ENCODE assay signal across 8 cellular contexts in genomic region chr1:173477286-173478098, GRCh38. TPM values are rescaled to one million over a fixed set of nuclear protein-coding genes. Genes with fewer than 3 reads are reported as not detected.
DNase-seq lines count a peak whose midpoint lies in the region; ATAC-seq, FAIRE-seq and TF ChIP-seq lines count a peak whose summit lies in the region.

Gene PRDX6, plus strand, starts transcription at chr1:173477335. Its CDS starts 63 bp downstream, at chr1:173477398.

- H3K4me3 ChIP-seq in GM12864 (ENCODE audit: low read depth, low read length): peak within 1 kb of the TSS; percentile 99
- H3K4me3 ChIP-seq in GM23248: peak within 1 kb of the TSS; percentile 99
- H3K4me3 ChIP-seq in SK-N-MC: peak within 1 kb of the TSS; percentile 92
- H3K4me3 ChIP-seq in K562: peak within 1 kb of the TSS; percentile 89

- peaks cover 78% of the 10 kb centered on the region for H3K79me2 ChIP-seq in GM23248 (ENCODE audit: insufficient read depth)
- peaks cover 75% of the 10 kb centered on the region for H3K79me2 ChIP-seq in K562 (ENCODE audit: control insufficient read depth, insufficient read depth, low read length)

- peak within 1 kb of the TSS; percentile 97 for H3K4me2 ChIP-seq in GM23248 (ENCODE audit: unreplicated experiment)
- peak within 1 kb of the TSS; percentile 98 for H3K4me2 ChIP-seq in K562 (ENCODE audit: insufficient read depth, low read length)

- H3K9me3 ChIP-seq in GM23248 (ENCODE audit: low read depth): no peaks in the 10 kb centered on the region
- H3K9me3 ChIP-seq in SK-N-MC (ENCODE audit: low read depth, low read length): no peaks in the 10 kb centered on the region
- no peaks in the 10 kb centered on the region for H3K9me3 ChIP-seq in K562 (replicated peaks; ENCODE audit: control insufficient read depth, insufficient read depth, low read depth, low read length)

- TF ChIP-seq EP300 in K562 (IDR thresholded peaks at IDR 0.05; ENCODE audit: low read length): no peak

- no peaks in the 10 kb centered on the region for H3K9me1 ChIP-seq in K562 (ENCODE audit: control insufficient read depth, insufficient read depth, low read length)

- in situ Hi-C loops in GM23248 (cut with MboI): no loop called here
- in situ Hi-C loops in K562 (cut with MboI): no loop called here

- ATAC-seq in K562: peak; percentile 80

- H2AFZ ChIP-seq in GM23248: peak within 1 kb of the TSS; percentile 89
- H2AFZ ChIP-seq in K562 (ENCODE audit: low read depth, low read length): peak within 1 kb of the TSS; percentile 99

- TF ChIP-seq RAD21 in K562 (CRISPR knock-in tag; conservative IDR thresholded peaks at IDR 0.05 in 1 of 2, IDR thresholded peaks at IDR 0.05 in 1 of 2): no peak

- peak; percentile 97 for TF ChIP-seq POLR2A in K562 (conservative IDR thresholded peaks at IDR 0.05)

- peak within 1 kb of the TSS; percentile 100 for H3K9ac ChIP-seq in GM23248
- H3K9ac ChIP-seq in SK-N-MC (ENCODE audit: insufficient read length): peak within 1 kb of the TSS; percentile 89
- H3K9ac ChIP-seq in K562 (ENCODE audit: insufficient read depth in 1 of 2, low read depth in 2 of 2, low read length in 2 of 2): peak within 1 kb of the TSS; percentile 94 to 99

- no TSS peak for BruUV-seq in K562 (replicated peaks; lab: Mats Ljungman, UMichigan)

- H4K20me1 ChIP-seq in GM23248 (ENCODE audit: insufficient read depth) (no peaks in the 10 kb centered on the region; the same call in 1 of the 2 replicates), K562 (replicated peaks; ENCODE audit: control insufficient read depth, insufficient read depth, low read length) (peaks cover 5% of the 10 kb centered on the region; the same call in 1 of the 2 replicates)

- intact Hi-C loops in K562 (cut with micrococcal nuclease): loop anchor here (1.0 to 5.0 kb wide), 5 partner anchors 46 to 390 kb away; partner anchors contain the start of genes CENPL, DARS2, GAS5 and ZBTB37

- POLR2A ChIA-PET in K562 (lab: Yijun Ruan, JAX): interaction anchor here (0.6 to 4.2 kb wide), 26 partner anchors 8 to 802 kb away, joined by 3 to 39 read pairs (median 4); partner anchors contain the start of genes GAS5, KLHL20 and ZBTB37

- peaks cover 53% of the 10 kb centered on the region for H3K4me1 ChIP-seq in GM23248 (ENCODE audit: insufficient read depth)
- peaks cover 11 to 34% of the 10 kb centered on the region in 2 experiments for H3K4me1 ChIP-seq in K562 (replicated peaks in 1 of 2; ENCODE audit: control insufficient read depth in 2 of 2, insufficient read depth in 2 of 2, low read length in 2 of 2)

- H3K36me3 ChIP-seq in GM23248 (ENCODE audit: low read depth): peaks cover 31% of the 10 kb centered on the region
- H3K36me3 ChIP-seq in SK-N-MC (ENCODE audit: insufficient read depth, low read length): peaks cover 32% of the 10 kb centered on the region
- H3K36me3 ChIP-seq in K562 (ENCODE audit: control insufficient read depth, insufficient read depth, low read length): peaks cover 48% of the 10 kb centered on the region

- TF ChIP-seq CTCF in GM12864 (IDR thresholded peaks at IDR 0.05; ENCODE audit: low read depth, low read length, missing control alignments): no peak
- no peak for TF ChIP-seq CTCF in K562 (IDR thresholded peaks at IDR 0.05 in 2 of 3, conservative IDR thresholded peaks at IDR 0.05 in 1 of 3; ENCODE audit: insufficient read depth in 2 of 3, low read depth in 1 of 3, low read length in 3 of 3)

- WGBS in GM23248 (ENCODE audit: low coverage in 1 of 2, low lambda C conversion rate in 2 of 2, missing lambda C conversion rate in 2 of 2), 2 experiments: 0 to 1% methylated on average over 60 to 67 of the region's 69 CpGs
- under 1% methylated on average over 57 of the region's 69 CpGs for WGBS in K562 (ENCODE audit: insufficient coverage, low coverage, missing lambda C conversion rate)

- H3K9me2 ChIP-seq in GM23248 (ENCODE audit: insufficient read depth): no peaks in the 10 kb centered on the region

- H3K27me3 ChIP-seq in GM23248 (replicated peaks; ENCODE audit: insufficient read depth) (no peaks in the 10 kb centered on the region), K562 (ENCODE audit: control insufficient read depth in 2 of 2, insufficient read depth in 2 of 2, low read length in 2 of 2) (no peaks in the 10 kb centered on the region)

- peak; percentile 35 for DNase-seq in GM12864 (ENCODE audit: low read depth)
- peak; percentile 95 for DNase-seq in GM23248
- peak; percentile 35 for DNase-seq in KG1 (lab: John Stamatoyannopoulos, UW)
- no peak for DNase-seq in SK-N-MC (ENCODE audit: low read depth, low spot score)
- peak in 1 of 4 experiments; percentile 59 for DNase-seq in K562 (ENCODE audit: extremely low read depth in 1 of 4, low spot score in 3 of 4)
- DNase-seq in hypothalamus (lab: John Stamatoyannopoulos, UW): peak in 42 of 51 donors; percentile 36 to 98 (median 84)
- DNase-seq in retina: peak; percentile 91
- DNase-seq in hippocampal formation (lab: John Stamatoyannopoulos, UW): no peak

- FAIRE-seq in K562 (lab: Jason Lieb, UNC): no peak

- CTCF ChIA-PET in K562 (lab: Yijun Ruan, JAX; ENCODE audit: low intra/inter-chr PET ratio): no interaction called here

- H3F3A ChIP-seq in GM23248 (ENCODE audit: insufficient read depth): peaks cover 65% of the 10 kb centered on the region

- H3K27ac ChIP-seq in GM23248 (peak within 1 kb of the TSS; percentile 100), SK-N-MC (no peak within 1 kb of the TSS), K562 (ENCODE audit: extremely low read depth, low read depth, low read length) (peak within 1 kb of the TSS; percentile 98)

TF ChIP-seq in K562, 482 proteins besides CTCF, POLR2A, EP300 and RAD21 (continues in another document):
- TF ChIP-seq BRF2 (IDR thresholded peaks at IDR 0.05; ENCODE audit: borderline replicate concordance, insufficient read depth, insufficient read length) (no peak), SLC30A9 (CRISPR knock-in tag; IDR thresholded peaks at IDR 0.05) (no peak), GMEB1 (CRISPR knock-in tag; IDR thresholded peaks at IDR 0.05) (no peak), HDAC6 (IDR thresholded peaks at IDR 0.05; ENCODE audit: low read depth, low read length) (no peak), MLX (CRISPR knock-in tag; conservative IDR thresholded peaks at IDR 0.05) (no peak; a peak in 1 of 4 replicates), ZNF57 (CRISPR knock-in tag; IDR thresholded peaks at IDR 0.05) (no peak), NCOR1 (IDR thresholded peaks at IDR 0.05) (no peak), ZNF583 (CRISPR knock-in tag; IDR thresholded peaks at IDR 0.05) (no peak), ZNF436 (CRISPR knock-in tag; IDR thresholded peaks at IDR 0.05) (no peak), CXXC5 (CRISPR knock-in tag; IDR thresholded peaks at IDR 0.05) (peak; percentile 56)

RNA-seq across cellular contexts. Expression of gene PRDX6, which starts in this region (rescaled TPM):
- total RNA-seq in GM23248 (2014; rRNA removed; shearing (Covaris generic)): 324 and 336 TPM in 2 replicates
- polyA plus RNA-seq in GM23248 (2016; fragmentation: Nextera tagmentation; extraction: Ambion mirVana) (434 and 438 TPM in 2 replicates), K562 (2011; rRNA removed) (667 and 707 TPM in 2 replicates), K562 (2014; fragmentation: Illumina TruSeq; extraction: Trizol) (636 and 642 TPM in 2 replicates), K562 (2014; fragmentation: Nextera tagmentation; extraction: Ambion mirVana) (1,000 to 10,000 TPM in 1 of 2 experiments, 100 to 1,000 TPM in 1; 884 to 1,082 TPM), K562 (2014; rRNA removed) (277 and 291 TPM in 2 replicates)
- 92.6 and 207 TPM in 2 replicates for total RNA-seq in K562 (2011; cell fraction: chromatin; rRNA removed; ENCODE audit: low replicate concordance)
- total RNA-seq in K562 (2011; cell fraction: nucleolus; rRNA removed): 94.7 and 99.7 TPM in 2 replicates
- 162 and 225 TPM in 2 replicates for total RNA-seq in K562 (2011; cell fraction: nucleoplasm; rRNA removed)
- total RNA-seq in K562 (2014; rRNA removed) (288 and 356 TPM in 2 replicates), K562 (2014; rRNA removed; fragmentation: Illumina TruSeq; extraction: Trizol) (610 and 692 TPM in 2 replicates), K562 (2015; rRNA removed; fragmentation: Illumina TruSeq; extraction: Trizol) (447 and 473 TPM in 2 replicates), K562 (2021) (540 and 565 TPM in 2 replicates)
- polyA plus RNA-seq in K562 (2011; cell fraction: cytosol; rRNA removed): 284 and 513 TPM in 2 replicates
- polyA plus RNA-seq in K562 (2011; cell fraction: nucleus; rRNA removed): 318 and 427 TPM in 2 replicates
- 371 and 470 TPM in 2 replicates for polyA plus RNA-seq in K562 (2012)
- polyA minus RNA-seq in K562 (2011; rRNA and poly(A)+ RNA removed): 909 and 927 TPM in 2 replicates
- 447 and 551 TPM in 2 replicates for polyA minus RNA-seq in K562 (2011; cell fraction: cytosol; rRNA and poly(A)+ RNA removed)
- 125 and 223 TPM in 2 replicates for polyA minus RNA-seq in K562 (2011; cell fraction: nucleus; rRNA and poly(A)+ RNA removed)

Comparison
In these comparisons a context has a peak if more than half of its experiments do, and no peak if none do; other contexts are left out.
1. DNase-seq: peak in GM12864 (single experiment), GM23248 (single experiment), KG1 (single experiment), hypothalamus (42 of 51) and retina (single experiment); none in SK-N-MC (single experiment) and hippocampal formation (0 of 2).
2. Peak in every context shown above with its lines, with median percentiles within 50 percentile points of each other: H3K4me3 ChIP-seq and H3K9ac ChIP-seq.